In genomic region chr6:23339268-23339667, GRCh38 we compare ENCODE assay signal across 22 cellular contexts.
"Had no signal": no experiment of that assay in that cellular context is flagged by ENCODE, and none has a peak within 500 bp of the region (broad histone marks: within the 10 kb centered on the region; RNA-seq: fewer than 3 reads in every experiment).

No MANE protein-coding gene starts in this region.

- H3K9me3 Mint-ChIP-seq: stimulated activated naive CD8-positive, alpha-beta T cell treated with anti-CD3 and anti-CD28 coated beads, Interleukin-15, amount 100 ng/mL, for 72 hours had no signal

- H3K4me3 Mint-ChIP-seq: nephron; stimulated activated naive B cell treated with anti-CD40 and anti-IgM and Interleukin-4, amounts not matched to agents 10 μg/mL and 1 μg/mL and 100 μg/mL, for 72 hours; stimulated activated naive CD8-positive, alpha-beta T cell treated with anti-CD3 and anti-CD28 coated beads, Interleukin-15, amount 100 ng/mL, for 72 hours had no signal

- H3K4me3 ChIP-seq: colonic mucosa, spleen, testis, tibial nerve, upper lobe of right lung had no signal

- ATAC-seq: foreskin keratinocyte; left lobe of liver; sciatic nerve; stimulated activated naive B cell treated with anti-CD40 and anti-IgM and Interleukin-4, amounts not matched to agents 10 μg/mL and 1 μg/mL and 100 μg/mL, for 72 hours; stimulated activated naive CD8-positive, alpha-beta T cell treated with anti-CD3 and anti-CD28 coated beads, Interleukin-15, amount 100 ng/mL, for 72 hours; upper lobe of right lung had no signal

- H3K27me3 Mint-ChIP-seq: stimulated activated naive B cell treated with anti-CD40 and anti-IgM and Interleukin-4, amounts not matched to agents 10 μg/mL and 1 μg/mL and 100 μg/mL, for 72 hours; stimulated activated naive CD8-positive, alpha-beta T cell treated with anti-CD3 and anti-CD28 coated beads, Interleukin-15, amount 100 ng/mL, for 72 hours had no signal

- H3K27me3 ChIP-seq: colonic mucosa, foreskin keratinocyte, spleen, testis, tibial nerve, upper lobe of right lung had no signal

- H3K9me3 ChIP-seq: colonic mucosa, testis, tibial nerve, upper lobe of right lung had no signal

- FAIRE-seq: endothelial cell of umbilical vein, islet of Langerhans had no signal

- H3K27ac ChIP-seq: colonic mucosa, foreskin keratinocyte, spleen, testis, tibial nerve, upper lobe of right lung had no signal

- DNase-seq: colonic mucosa; dermis blood vessel endothelial cell; erythroblast; foreskin keratinocyte; hippocampal formation; kidney glomerular epithelial cell; mammary epithelial cell; posterior cingulate gyrus; spleen; stimulated activated CD4-positive, alpha-beta T cell treated with anti-CD3 and anti-CD28 coated beads, Interleukin-15, amount 100 ng/mL, for 24 hours; stimulated activated CD4-positive, alpha-beta T cell treated with anti-CD3 and anti-CD28 coated beads, Interleukin-1b, Interleukin-23, amount 100 ng/mL, for 48 hours; stimulated activated CD4-positive, alpha-beta T cell treated with anti-CD3 and anti-CD28 coated beads, Interleukin-4, amount 100 ng/mL, for 24 hours; stimulated activated naive B cell treated with anti-CD40 and anti-IgM and Interleukin-4, amounts not matched to agents 10 μg/mL and 1 μg/mL and 100 μg/mL, for 72 hours; stimulated activated naive CD8-positive, alpha-beta T cell treated with anti-CD3 and anti-CD28 coated beads, Interleukin-15, amount 100 ng/mL, for 72 hours; testis; upper lobe of right lung had no signal

- H3K4me1 Mint-ChIP-seq: stimulated activated naive B cell treated with anti-CD40 and anti-IgM and Interleukin-4, amounts not matched to agents 10 μg/mL and 1 μg/mL and 100 μg/mL, for 72 hours; stimulated activated naive CD8-positive, alpha-beta T cell treated with anti-CD3 and anti-CD28 coated beads, Interleukin-15, amount 100 ng/mL, for 72 hours had no signal

- H3K4me1 ChIP-seq: colonic mucosa, foreskin keratinocyte, spleen, testis, tibial nerve, upper lobe of right lung had no signal

- H3K36me3 ChIP-seq: colonic mucosa, spleen, tibial nerve, upper lobe of right lung had no signal

- H3K36me3 Mint-ChIP-seq: stimulated activated naive B cell treated with anti-CD40 and anti-IgM and Interleukin-4, amounts not matched to agents 10 μg/mL and 1 μg/mL and 100 μg/mL, for 72 hours had no signal

- H3K27ac Mint-ChIP-seq: stimulated activated naive B cell treated with anti-CD40 and anti-IgM and Interleukin-4, amounts not matched to agents 10 μg/mL and 1 μg/mL and 100 μg/mL, for 72 hours; stimulated activated naive CD8-positive, alpha-beta T cell treated with anti-CD3 and anti-CD28 coated beads, Interleukin-15, amount 100 ng/mL, for 72 hours had no signal
